In the genomic region with DNA sequence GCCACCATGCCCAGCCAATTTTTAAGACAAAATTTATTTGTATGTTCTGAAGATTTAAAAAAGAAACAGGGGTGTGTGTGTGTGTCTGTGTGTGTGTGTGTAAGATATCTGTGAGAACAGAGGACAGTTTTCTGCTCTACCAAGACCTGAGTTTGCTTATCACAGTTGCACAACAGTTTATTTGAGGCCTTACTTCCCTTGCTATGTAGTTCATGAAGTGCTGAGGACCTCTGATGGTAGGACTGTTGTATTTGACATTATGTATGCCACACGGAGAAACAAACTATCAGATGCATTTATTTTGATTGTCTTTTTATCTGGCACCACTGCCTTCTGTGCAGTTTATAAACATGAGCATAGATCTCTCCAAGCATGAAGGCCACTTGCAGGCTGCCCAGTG, we compare ENCODE assay signal across 9 cellular contexts.
DNase-seq lines count a peak whose midpoint lies in the region; ATAC-seq and TF ChIP-seq lines count a peak whose summit lies in the region.
"Had no signal": no experiment of that assay in that cellular context is flagged by ENCODE, and none has a peak within 500 bp of the region (broad histone marks: within the 10 kb centered on the region; RNA-seq: fewer than 3 reads in every experiment).

No MANE protein-coding gene starts in this region.

- POLR2A ChIA-PET in PC-3 (lab: Charles Lee; ENCODE audit: unreplicated experiment), result interaction anchor here (0.7 kb wide), 1 partner anchor 125 kb away, joined by 7 read pairs; no protein-coding TSS in a partner anchor

- H3K36me3 ChIP-seq in PC-3 (ENCODE audit: low read depth, low read length), result no peaks in the 10 kb centered on the region
- H3K36me3 ChIP-seq in psoas muscle (ENCODE audit: insufficient read depth in 1 of 2, low read depth in 1 of 2), result no peaks in the 10 kb centered on the region

- H3K9me3 ChIP-seq in PC-3 (ENCODE audit: low read length) (no peaks in the 10 kb centered on the region), psoas muscle (no peaks in the 10 kb centered on the region)

- H3K79me2 ChIP-seq in PC-3 (ENCODE audit: low read length), result no peaks in the 10 kb centered on the region

- H3K27ac ChIP-seq in PC-3 (ENCODE audit: low read length), result no peak overlapping the region
- H3K27ac ChIP-seq in psoas muscle, result no peak overlapping the region

- WGBS in psoas muscle, 3 donors, result 33 to 56% (median 39%) methylated on average over 1 of the region's 1 CpG

- no peak overlapping the region for H3K4me2 ChIP-seq in PC-3 (ENCODE audit: low read length)

- H2AFZ ChIP-seq in PC-3 (ENCODE audit: low read length), result no peak overlapping the region

- intact Hi-C loops in PC-3 (cut with micrococcal nuclease) (loop anchor here (5.0 to 10.0 kb wide), 3 partner anchors 119 to 672 kb away; no protein-coding TSS in a partner anchor), psoas muscle (cut with DNase I) (loop anchor here in 1 of 2 donors (5.0 to 10.0 kb wide), 2 partner anchors 127 to 1379 kb away; no protein-coding TSS in a partner anchor)

- H3K4me3 ChIP-seq in PC-3 (ENCODE audit: low read length), result no peak overlapping the region
- H3K4me3 ChIP-seq in fibroblast of pulmonary artery (replicated peaks; ENCODE audit: low read depth, low read length), result no peak overlapping the region
- no peak overlapping the region for H3K4me3 ChIP-seq in psoas muscle

- no peaks in the 10 kb centered on the region for H3K4me1 ChIP-seq in PC-3 (ENCODE audit: insufficient read depth, low read length)
- H3K4me1 ChIP-seq in psoas muscle, result peaks cover 10% of the 10 kb centered on the region

- H3F3A ChIP-seq in PC-3 (ENCODE audit: low read length, unreplicated experiment), result no peaks in the 10 kb centered on the region

- DNase-seq in GM04503 (ENCODE audit: low read depth) (peak; percentile 7), PC-3 (peak; percentile 38), fibroblast of pulmonary artery (ENCODE audit: low read depth) (peak; percentile 81), psoas muscle (no peak), DMS114 treated with DMSO at 0.1 percent for 48 hours (lab: John Stamatoyannopoulos, UW; ENCODE audit: unreplicated experiment) (no peak)
- no peak for DNase-seq in stimulated activated CD4-positive, alpha-beta T cell treated with anti-CD3 and anti-CD28 coated beads, Interleukin-12 subunit alpha, Interleukin-12 subunit beta, amount 100 ng/mL, for 4 hours
- DNase-seq: effector memory CD8-positive, alpha-beta T cell; SHP77 had no signal

- H3K9me2 ChIP-seq in PC-3 (replicated peaks; ENCODE audit: low read length), result no peaks in the 10 kb centered on the region

- H3K9ac ChIP-seq in PC-3 (ENCODE audit: low read length), result no peak overlapping the region

- H3K27me3 ChIP-seq in PC-3 (ENCODE audit: low read length) (peaks cover 96% of the 10 kb centered on the region), psoas muscle (ENCODE audit: insufficient read depth in 3 of 3, low read length in 2 of 3) (no peaks in the 10 kb centered on the region)

- TF ChIP-seq CTCF in PC-3 (conservative IDR thresholded peaks at IDR 0.05; ENCODE audit: low read depth, low read length), result 0 out of 2 replicates have a peak, but pooled peaks have one; percentile 28
- peak; percentile 56 for TF ChIP-seq CTCF in fibroblast of pulmonary artery (IDR thresholded peaks at IDR 0.05; ENCODE audit: low read length, missing control alignments)
- TF ChIP-seq CTCF in psoas muscle (IDR thresholded peaks at IDR 0.05), result peak; percentile 48

- H4K20me1 ChIP-seq in PC-3 (ENCODE audit: low read length), result no peaks in the 10 kb centered on the region

- BruUV-seq in PC-3 (replicated peaks; lab: Mats Ljungman, UMichigan), result no TSS peak

- peak; percentile 64 for ATAC-seq in PC-3
- peak; percentile 78 to 89 (median 84) for ATAC-seq in psoas muscle
- no peak for ATAC-seq in GM19324 (IDR thresholded peaks at IDR 0.05; ENCODE audit: low FRiP score, unreplicated experiment)
- ATAC-seq: effector memory CD8-positive, alpha-beta T cell had no signal

- CTCF ChIA-PET in PC-3 (lab: Charles Lee), result no interaction called here

Comparison
In these comparisons a context has a peak if more than half of its experiments do, and no peak if none do; other contexts are left out.
1. DNase-seq: peak in GM04503 (single experiment), PC-3 (single experiment) and fibroblast of pulmonary artery (single experiment); none in psoas muscle (0 of 2), DMS114 treated with DMSO at 0.1 percent for 48 hours (single experiment) and stimulated activated CD4-positive, alpha-beta T cell treated with anti-CD3 and anti-CD28 coated beads, Interleukin-12 subunit alpha, Interleukin-12 subunit beta, amount 100 ng/mL, for 4 hours (single experiment).
2. Peak in every context shown above with its lines, with median percentiles within 50 percentile points of each other: CTCF ChIP-seq.